In the genomic region with DNA sequence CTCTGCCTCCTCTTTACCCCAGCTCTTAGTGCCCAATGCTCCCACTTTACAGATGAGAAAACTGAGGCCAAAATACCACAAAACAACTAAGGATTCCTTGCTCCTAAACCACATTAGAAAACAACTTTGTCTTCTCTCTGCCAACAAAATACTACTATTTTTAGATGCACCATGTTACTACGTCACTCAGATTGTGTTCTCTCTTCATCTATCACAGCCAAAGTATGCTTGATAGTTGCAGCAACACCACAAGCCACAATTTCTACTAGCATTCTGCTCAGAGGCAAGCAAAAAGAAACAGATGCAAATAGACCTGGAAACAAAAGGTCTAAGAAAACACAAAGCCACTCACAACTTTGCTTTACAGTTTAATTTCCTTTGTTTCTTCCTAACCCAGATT, we compare ENCODE assay signal across 1 cellular context.
TF ChIP-seq lines count a peak whose summit lies in the region.

No MANE protein-coding gene starts in this region.

TF ChIP-seq in K562, 482 proteins besides CTCF, POLR2A, EP300 and RAD21 (continued from another document):
- no peak for TF ChIP-seq MGA (IDR thresholded peaks at IDR 0.05)
